ENCODE assay signal across 1 cellular context in genomic region chr11:44531116-44531504, GRCh38.
TF ChIP-seq lines count a peak whose summit lies in the region.

No MANE protein-coding gene starts in this region.

TF ChIP-seq in K562, 482 proteins besides CTCF, POLR2A, EP300 and RAD21 (continued from another document and continues in another):
- no peak for TF ChIP-seq STAT6 (CRISPR knock-in tag; IDR thresholded peaks at IDR 0.05)
- no peak for TF ChIP-seq MCM2 (IDR thresholded peaks at IDR 0.05; ENCODE audit: low read depth)
- no peak for TF ChIP-seq PURB (CRISPR knock-in tag; IDR thresholded peaks at IDR 0.05; ENCODE audit: low read depth)
- TF ChIP-seq LARP7 (IDR thresholded peaks at IDR 0.05), result 0 out of 2 replicates have a peak, but pooled peaks have one; percentile 8
- no peak for TF ChIP-seq RBM14 (IDR thresholded peaks at IDR 0.05; ENCODE audit: borderline replicate concordance, insufficient read depth, low read depth, low read length)
- TF ChIP-seq HDAC8 (tag; IDR thresholded peaks at IDR 0.05), result no peak; the same call in none of the 2 replicates
- peak; percentile 65 to 73 for TF ChIP-seq MAZ (CRISPR knock-in tag; conservative IDR thresholded peaks at IDR 0.05 in 1 of 2, IDR thresholded peaks at IDR 0.05 in 1 of 2)
- no peak for TF ChIP-seq ZNF324 (CRISPR knock-in tag; IDR thresholded peaks at IDR 0.05)
- peak; percentile 88 for TF ChIP-seq ZBTB7A (IDR thresholded peaks at IDR 0.05; ENCODE audit: borderline replicate concordance, control insufficient read depth, low read depth, low read length)
- TF ChIP-seq ZBTB40 (IDR thresholded peaks at IDR 0.05), result no peak
- TF ChIP-seq ZBTB40 (CRISPR knock-in tag; IDR thresholded peaks at IDR 0.05), result no peak
- TF ChIP-seq THRB (CRISPR knock-in tag; conservative IDR thresholded peaks at IDR 0.05), result peak; percentile 83
- TF ChIP-seq ZNF695 (CRISPR knock-in tag; IDR thresholded peaks at IDR 0.05), result no peak
- peak; percentile 12; the same call in 1 of the 2 replicates for TF ChIP-seq ETV1 (tag; conservative IDR thresholded peaks at IDR 0.05; ENCODE audit: low read depth)
- TF ChIP-seq TRIM28 (IDR thresholded peaks at IDR 0.05), result no peak
- no peak for TF ChIP-seq HNRNPH1 (optimal IDR thresholded peaks at IDR 0.05; ENCODE audit: low read depth, low read length)
- no peak for TF ChIP-seq TEAD1 (CRISPR knock-in tag; IDR thresholded peaks at IDR 0.05)
- TF ChIP-seq MIER1 (IDR thresholded peaks at IDR 0.05; ENCODE audit: low read depth), result no peak
- no peak for TF ChIP-seq ZNF707 (CRISPR knock-in tag; conservative IDR thresholded peaks at IDR 0.05)
- TF ChIP-seq ZFP30 (CRISPR knock-in tag; IDR thresholded peaks at IDR 0.05; ENCODE audit: borderline replicate concordance), result no peak
- peak; percentile 94 for TF ChIP-seq TFAP4 (CRISPR knock-in tag; IDR thresholded peaks at IDR 0.05; ENCODE audit: borderline replicate concordance)
- no peak for TF ChIP-seq ZNF280A (IDR thresholded peaks at IDR 0.05; ENCODE audit: low read depth, partially characterized antibody)
- TF ChIP-seq GTF2A2 (tag; IDR thresholded peaks at IDR 0.05), result no peak
- no peak for TF ChIP-seq SMARCC2 (IDR thresholded peaks at IDR 0.05; ENCODE audit: low read depth)
- TF ChIP-seq YY1 (IDR thresholded peaks at IDR 0.05; ENCODE audit: borderline replicate concordance in 1 of 3, control insufficient read depth in 1 of 3, extremely low read depth in 1 of 3, insufficient read depth in 3 of 3, insufficient read length in 1 of 3, insufficient replicate concordance in 2 of 3, low read depth in 1 of 3, low read length in 2 of 3), result peak in 1 of 3 experiments; percentile 8
- TF ChIP-seq CCAR2 (IDR thresholded peaks at IDR 0.05; ENCODE audit: low read depth, low read length), result no peak
- TF ChIP-seq FOXJ2 (tag; IDR thresholded peaks at IDR 0.05), result no peak
- TF ChIP-seq ZNF592 (IDR thresholded peaks at IDR 0.05), result peak; percentile 97
- no peak for TF ChIP-seq PATZ1 (CRISPR knock-in tag; IDR thresholded peaks at IDR 0.05; ENCODE audit: borderline replicate concordance)
- TF ChIP-seq JUNB (CRISPR knock-in tag; conservative IDR thresholded peaks at IDR 0.05), result no peak
- no peak for TF ChIP-seq NFE2L1 (tag; IDR thresholded peaks at IDR 0.05; ENCODE audit: borderline replicate concordance, low read depth)
- peak; percentile 84 for TF ChIP-seq DMBX1 (CRISPR knock-in tag; IDR thresholded peaks at IDR 0.05; ENCODE audit: borderline replicate concordance)
- no peak for TF ChIP-seq SREBF2 (CRISPR knock-in tag; IDR thresholded peaks at IDR 0.05)
- TF ChIP-seq ZNF23 (CRISPR knock-in tag; IDR thresholded peaks at IDR 0.05), result no peak
- TF ChIP-seq ELF1 (tag; IDR thresholded peaks at IDR 0.05), result no peak
- no peak for TF ChIP-seq ZNF655 (CRISPR knock-in tag; IDR thresholded peaks at IDR 0.05)
